In the genomic region with DNA sequence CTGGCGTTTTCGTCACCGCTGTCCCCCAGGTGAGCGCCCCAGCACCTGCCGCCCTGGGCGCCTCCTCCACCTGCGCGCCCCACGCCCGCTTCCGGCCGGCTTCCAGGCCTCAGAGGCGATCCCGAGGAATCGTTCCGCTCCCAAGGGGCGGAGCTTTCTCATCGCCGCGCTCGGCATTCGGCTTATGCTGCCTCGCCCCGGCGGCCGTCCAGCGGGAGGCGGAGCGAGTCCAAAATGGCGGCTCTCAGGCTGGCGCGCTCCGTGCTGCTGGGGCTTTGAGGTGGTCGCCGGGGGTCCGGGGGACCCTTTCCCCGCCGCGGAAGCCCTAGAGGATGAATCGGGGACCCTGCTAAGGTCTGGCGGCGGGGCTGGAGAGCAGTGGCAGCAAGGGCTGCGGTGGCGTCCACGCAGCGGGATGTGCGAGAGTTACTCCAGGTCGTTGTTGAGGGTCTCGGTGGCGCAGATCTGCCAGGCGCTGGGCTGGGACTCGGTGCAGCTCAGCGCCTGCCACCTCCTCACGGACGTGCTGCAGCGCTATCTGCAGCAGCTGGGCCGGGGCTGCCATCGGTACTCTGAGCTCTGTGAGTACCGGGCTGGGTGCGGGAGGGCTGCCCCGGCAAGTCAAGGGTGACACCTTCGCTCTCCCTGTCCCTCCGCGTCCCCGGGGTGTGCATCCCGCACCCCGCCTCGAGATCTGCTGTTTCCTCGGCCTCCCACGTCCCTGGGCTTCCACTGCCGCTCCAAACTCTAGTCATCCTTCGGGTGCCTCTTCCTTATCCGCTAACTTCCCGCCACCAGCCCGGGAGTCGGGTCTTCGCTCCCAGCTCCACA, we compare ENCODE assay signal across 8 cellular contexts. TPM values are rescaled to one million over a fixed set of nuclear protein-coding genes. Genes with fewer than 3 reads are reported as not detected.
A peak's percentile ranks its signal among the peaks of the same experiment; 100 is the strongest.
DNase-seq lines count a peak whose midpoint lies in the region; ATAC-seq and TF ChIP-seq lines count a peak whose summit lies in the region.

A gene with protein sequence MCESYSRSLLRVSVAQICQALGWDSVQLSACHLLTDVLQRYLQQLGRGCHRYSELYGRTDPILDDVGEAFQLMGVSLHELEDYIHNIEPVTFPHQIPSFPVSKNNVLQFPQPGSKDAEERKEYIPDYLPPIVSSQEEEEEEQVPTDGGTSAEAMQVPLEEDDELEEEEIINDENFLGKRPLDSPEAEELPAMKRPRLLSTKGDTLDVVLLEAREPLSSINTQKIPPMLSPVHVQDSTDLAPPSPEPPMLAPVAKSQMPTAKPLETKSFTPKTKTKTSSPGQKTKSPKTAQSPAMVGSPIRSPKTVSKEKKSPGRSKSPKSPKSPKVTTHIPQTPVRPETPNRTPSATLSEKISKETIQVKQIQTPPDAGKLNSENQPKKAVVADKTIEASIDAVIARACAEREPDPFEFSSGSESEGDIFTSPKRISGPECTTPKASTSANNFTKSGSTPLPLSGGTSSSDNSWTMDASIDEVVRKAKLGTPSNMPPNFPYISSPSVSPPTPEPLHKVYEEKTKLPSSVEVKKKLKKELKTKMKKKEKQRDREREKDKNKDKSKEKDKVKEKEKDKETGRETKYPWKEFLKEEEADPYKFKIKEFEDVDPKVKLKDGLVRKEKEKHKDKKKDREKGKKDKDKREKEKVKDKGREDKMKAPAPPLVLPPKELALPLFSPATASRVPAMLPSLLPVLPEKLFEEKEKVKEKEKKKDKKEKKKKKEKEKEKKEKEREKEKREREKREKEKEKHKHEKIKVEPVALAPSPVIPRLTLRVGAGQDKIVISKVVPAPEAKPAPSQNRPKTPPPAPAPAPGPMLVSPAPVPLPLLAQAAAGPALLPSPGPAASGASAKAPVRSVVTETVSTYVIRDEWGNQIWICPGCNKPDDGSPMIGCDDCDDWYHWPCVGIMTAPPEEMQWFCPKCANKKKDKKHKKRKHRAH (plus strand): TSS at position 211 of the 831 bp plus-strand sequence. CDS start 205 bp downstream, at position 416.

- peak within 1 kb of the TSS; percentile 96 for H3K27ac Mint-ChIP-seq in activated T-helper 17 cell treated with anti-CD3 and anti-CD28 coated beads, Interleukin-2, amount 50 U/mL, for 72 hours
- H3K27ac Mint-ChIP-seq in natural killer cell: peak within 1 kb of the TSS; percentile 70 to 89
- H3K27ac Mint-ChIP-seq in stimulated activated naive B cell treated with anti-CD40 and anti-IgM and Interleukin-4, amounts not matched to agents 10 μg/mL and 1 μg/mL and 100 μg/mL, for 72 hours: peak within 1 kb of the TSS; percentile 96

- H3K4me1 Mint-ChIP-seq in activated T-helper 17 cell treated with anti-CD3 and anti-CD28 coated beads, Interleukin-2, amount 50 U/mL, for 72 hours: peaks cover 22% of the 10 kb centered on the region
- peaks cover 33% of the 10 kb centered on the region in 2 donors for H3K4me1 Mint-ChIP-seq in natural killer cell
- peaks cover 17 to 22% of the 10 kb centered on the region in 2 donors for H3K4me1 Mint-ChIP-seq in stimulated activated naive B cell treated with anti-CD40 and anti-IgM and Interleukin-4, amounts not matched to agents 10 μg/mL and 1 μg/mL and 100 μg/mL, for 72 hours

- H3K9me3 Mint-ChIP-seq in activated T-helper 17 cell treated with anti-CD3 and anti-CD28 coated beads, Interleukin-2, amount 50 U/mL, for 72 hours: no peaks in the 10 kb centered on the region
- H3K9me3 Mint-ChIP-seq in natural killer cell: no peaks in the 10 kb centered on the region
- H3K9me3 Mint-ChIP-seq in stimulated activated naive B cell treated with anti-CD40 and anti-IgM and Interleukin-4, amounts not matched to agents 10 μg/mL and 1 μg/mL and 100 μg/mL, for 72 hours: no peaks in the 10 kb centered on the region

- H3K36me3 ChIP-seq in KMS-11 (ENCODE audit: insufficient read depth): no peaks in the 10 kb centered on the region

- peak within 1 kb of the TSS; percentile 98 for H2AFZ ChIP-seq in KMS-11 (ENCODE audit: low read depth)

- TF ChIP-seq CTCF in KMS-11 (conservative IDR thresholded peaks at IDR 0.05; ENCODE audit: low read depth, low read length) (no peak), natural killer cell (IDR thresholded peaks at IDR 0.05) (no peak)

- H3K27me3 Mint-ChIP-seq in activated T-helper 17 cell treated with anti-CD3 and anti-CD28 coated beads, Interleukin-2, amount 50 U/mL, for 72 hours: peaks cover 5% of the 10 kb centered on the region
- no peaks in the 10 kb centered on the region for H3K27me3 Mint-ChIP-seq in natural killer cell (ENCODE audit: low read depth in 2 of 2)
- peaks cover 0 to 12% of the 10 kb centered on the region in 2 donors for H3K27me3 Mint-ChIP-seq in stimulated activated naive B cell treated with anti-CD40 and anti-IgM and Interleukin-4, amounts not matched to agents 10 μg/mL and 1 μg/mL and 100 μg/mL, for 72 hours

- intact Hi-C loops in natural killer cell (cut with micrococcal nuclease): loop anchor here (1.0 kb wide), 1 partner anchor 30 kb away; a partner anchor contains a TSS

- peak within 1 kb of the TSS; percentile 81; the same call in 1 of the 2 replicates for H3K9ac ChIP-seq in KMS-11

- H3K4me3 Mint-ChIP-seq in activated T-helper 17 cell treated with anti-CD3 and anti-CD28 coated beads, Interleukin-2, amount 50 U/mL, for 72 hours: peak within 1 kb of the TSS; percentile 98
- peak within 1 kb of the TSS; percentile 97 for H3K4me3 Mint-ChIP-seq in natural killer cell
- peak within 1 kb of the TSS; percentile 89 to 97 for H3K4me3 Mint-ChIP-seq in stimulated activated naive B cell treated with anti-CD40 and anti-IgM and Interleukin-4, amounts not matched to agents 10 μg/mL and 1 μg/mL and 100 μg/mL, for 72 hours

- H3K4me3 ChIP-seq in KMS-11 (IDR thresholded peaks at IDR 0.05; ENCODE audit: insufficient read depth, low read depth, low read length): no peak within 1 kb of the TSS

- peak; percentile 86 for DNase-seq in EL
- DNase-seq in RPMI8226: peak; percentile 98
- DNase-seq in fibroblast of peridontal ligament (ENCODE audit: extremely low read depth): peak; percentile 77
- DNase-seq in natural killer cell: peak; percentile 89
- DNase-seq in stimulated activated naive B cell treated with anti-CD40 and anti-IgM and Interleukin-4, amounts not matched to agents 10 μg/mL and 1 μg/mL and 100 μg/mL, for 72 hours: peak; percentile 89

- no peaks in the 10 kb centered on the region for H4K20me1 ChIP-seq in KMS-11 (ENCODE audit: insufficient read depth)

- H3K27me3 ChIP-seq in KMS-11 (ENCODE audit: insufficient read depth, low read depth): no peaks in the 10 kb centered on the region

- peaks cover 27% of the 10 kb centered on the region for H3K79me2 ChIP-seq in KMS-11 (ENCODE audit: insufficient read depth, low read depth)

- ATAC-seq in GM21825 (IDR thresholded peaks at IDR 0.05; ENCODE audit: unreplicated experiment): peak; percentile 89
- ATAC-seq in activated T-helper 17 cell treated with anti-CD3 and anti-CD28 coated beads, Interleukin-2, amount 50 U/mL, for 72 hours (replicated peaks): peak; percentile 91
- peak; percentile 95 to 99 (median 97) for ATAC-seq in natural killer cell
- ATAC-seq in stimulated activated naive B cell treated with anti-CD40 and anti-IgM and Interleukin-4, amounts not matched to agents 10 μg/mL and 1 μg/mL and 100 μg/mL, for 72 hours (replicated peaks): peak; percentile 89 to 91

- H3K4me1 ChIP-seq in KMS-11 (ENCODE audit: low read depth, poor library complexity, severe bottlenecking): peaks cover 12% of the 10 kb centered on the region

- H3K27ac ChIP-seq in KMS-11: peak within 1 kb of the TSS; percentile 38

- H3K36me3 Mint-ChIP-seq in activated T-helper 17 cell treated with anti-CD3 and anti-CD28 coated beads, Interleukin-2, amount 50 U/mL, for 72 hours (ENCODE audit: low read depth): peaks cover 30% of the 10 kb centered on the region
- H3K36me3 Mint-ChIP-seq in natural killer cell: no peaks in the 10 kb centered on the region
- peaks cover 2 to 9% of the 10 kb centered on the region in 2 donors for H3K36me3 Mint-ChIP-seq in stimulated activated naive B cell treated with anti-CD40 and anti-IgM and Interleukin-4, amounts not matched to agents 10 μg/mL and 1 μg/mL and 100 μg/mL, for 72 hours

- H3K4me2 ChIP-seq in KMS-11: peak within 1 kb of the TSS; percentile 89

RNA-seq across cellular contexts. Expression of the gene that starts here (rescaled TPM):
- 10 to 100 TPM in 1 of 2 donors, 1 to 10 TPM in 1; 9.7 to 14.0 TPM for total RNA-seq in activated T-helper 17 cell treated with anti-CD3 and anti-CD28 coated beads, Interleukin-2, amount 50 U/mL, for 72 hours
- 10 to 100 TPM; 14.5 to 17.0 (median 15.6) TPM for total RNA-seq in natural killer cell
